In genomic region chr12:108598553-108599250, GRCh38 we compare ENCODE assay signal across 21 cellular contexts. TPM values are rescaled to one million over a fixed set of nuclear protein-coding genes. Genes with fewer than 3 reads are reported as not detected.
DNase-seq lines count a peak whose midpoint lies in the region; FAIRE-seq and TF ChIP-seq lines count a peak whose summit lies in the region.
"Had no signal": no experiment of that assay in that cellular context is flagged by ENCODE, and none has a peak within 500 bp of the region (broad histone marks: within the 10 kb centered on the region; RNA-seq: fewer than 3 reads in every experiment).

No MANE protein-coding gene starts in this region.

- FAIRE-seq in urothelium cell line (lab: Jason Lieb, UNC): no peak
- FAIRE-seq: TTC549 had no signal

- peaks cover 12% of the 10 kb centered on the region for H3K4me1 Mint-ChIP-seq in neural progenitor cell
- H3K4me1 Mint-ChIP-seq: activated CD4-positive, alpha-beta T cell treated with anti-CD3 and anti-CD28 coated beads for 36 hours; activated CD8-positive, alpha-beta memory T cell treated with anti-CD3 and anti-CD28 coated beads, Interleukin-2, amount 10 ng/mL, durations not matched to agents 7 days and 5 days had no signal

- TF ChIP-seq CTCF in breast epithelium (IDR thresholded peaks at IDR 0.05) (no peak), mammary epithelial cell (conservative IDR thresholded peaks at IDR 0.05 in 1 of 2, IDR thresholded peaks at IDR 0.05 in 1 of 2; ENCODE audit: extremely low read depth in 1 of 2, insufficient read depth in 1 of 2, low read depth in 1 of 2, low read length in 2 of 2) (no peak), fibroblast of the aortic adventitia (IDR thresholded peaks at IDR 0.05; ENCODE audit: insufficient read depth, low read length) (no peak), neural progenitor cell (IDR thresholded peaks at IDR 0.05) (no peak)

- H3K9ac ChIP-seq in mammary epithelial cell (ENCODE audit: insufficient read depth, low read length) (no peak overlapping the region), neural progenitor cell (no peak overlapping the region)

- H3K4me1 ChIP-seq in breast epithelium (no peaks in the 10 kb centered on the region), mammary epithelial cell (ENCODE audit: insufficient read depth, low read length) (no peaks in the 10 kb centered on the region), neural progenitor cell (peaks cover 7% of the 10 kb centered on the region)

- no peak for TF ChIP-seq POLR2A in breast epithelium (IDR thresholded peaks at IDR 0.05)

- 97% methylated on average over 9 of the region's 11 CpGs for WGBS in mammary epithelial cell (ENCODE audit: low coverage, missing lambda C conversion rate)

- BruUV-seq in mammary epithelial cell (replicated peaks; lab: Mats Ljungman, UMichigan): no TSS peak

- H4K20me1 ChIP-seq in mammary epithelial cell (ENCODE audit: insufficient read depth, low read length) (no peaks in the 10 kb centered on the region), neural progenitor cell (ENCODE audit: low read depth) (no peaks in the 10 kb centered on the region)

- H3K36me3 ChIP-seq in breast epithelium (no peaks in the 10 kb centered on the region), mammary epithelial cell (ENCODE audit: insufficient read depth, low read length) (no peaks in the 10 kb centered on the region), neural progenitor cell (no peaks in the 10 kb centered on the region)
- H3K36me3 ChIP-seq: ovary had no signal

- H3K27ac Mint-ChIP-seq in neural progenitor cell: peak overlapping the region; percentile 68
- H3K27ac Mint-ChIP-seq: activated CD4-positive, alpha-beta T cell treated with anti-CD3 and anti-CD28 coated beads for 36 hours; activated CD8-positive, alpha-beta memory T cell treated with anti-CD3 and anti-CD28 coated beads, Interleukin-2, amount 10 ng/mL, durations not matched to agents 7 days and 5 days had no signal

- CTCF ChIA-PET in mammary epithelial cell (lab: Charles Lee; ENCODE audit: low non-redundant PET): no interaction called here

- H3F3A ChIP-seq in neural progenitor cell (ENCODE audit: low read depth): peaks cover 8% of the 10 kb centered on the region

- H3K36me3 Mint-ChIP-seq in neural progenitor cell: no peaks in the 10 kb centered on the region
- H3K36me3 Mint-ChIP-seq: activated CD8-positive, alpha-beta memory T cell treated with anti-CD3 and anti-CD28 coated beads, Interleukin-2, amount 10 ng/mL, durations not matched to agents 7 days and 5 days; CD14-positive monocyte; stimulated activated naive B cell treated with anti-CD40 and anti-IgM and Interleukin-4, amounts not matched to agents 10 μg/mL and 1 μg/mL and 100 μg/mL, for 72 hours had no signal

- DNase-seq in breast epithelium (ENCODE audit: low spot score in 2 of 2) (no peak), mammary epithelial cell (no peak), fibroblast of the aortic adventitia (ENCODE audit: low read depth) (no peak), neural progenitor cell (ENCODE audit: low spot score) (no peak), GM19238 (ENCODE audit: insufficient read length, low spot score) (no peak), T-helper 1 cell (no peak), urothelium cell line (ENCODE audit: low spot score) (no peak)
- no peak for DNase-seq in activated T-cell treated with anti-CD3 and anti-CD28 coated beads, Interleukin-2, amount 50 U/mL, for 48 hours
- DNase-seq: activated CD4-positive, alpha-beta T cell treated with anti-CD3 and anti-CD28 coated beads for 36 hours; activated CD8-positive, alpha-beta memory T cell treated with anti-CD3 and anti-CD28 coated beads, Interleukin-2, amount 10 ng/mL, durations not matched to agents 7 days and 5 days; dermis blood vessel endothelial cell; NCI-H1092 treated with DMSO at 0.1 percent for 48 hours; NCI-H2081 treated with DMSO at 0.1 percent for 48 hours; NCI-H510A; ovary; stimulated activated naive B cell treated with anti-CD40 and anti-IgM and Interleukin-4, amounts not matched to agents 10 μg/mL and 1 μg/mL and 100 μg/mL, for 72 hours had no signal

- H3K79me2 ChIP-seq in mammary epithelial cell (ENCODE audit: insufficient read depth, low read length) (no peaks in the 10 kb centered on the region), neural progenitor cell (ENCODE audit: low read depth) (no peaks in the 10 kb centered on the region)

- H3K9me3 Mint-ChIP-seq in neural progenitor cell: no peaks in the 10 kb centered on the region
- H3K9me3 Mint-ChIP-seq: stimulated activated naive B cell treated with anti-CD40 and anti-IgM and Interleukin-4, amounts not matched to agents 10 μg/mL and 1 μg/mL and 100 μg/mL, for 72 hours had no signal

- H3K4me3 ChIP-seq in breast epithelium (peak overlapping the region in 2 of 3 donors; percentile 49 to 65), mammary epithelial cell (replicated peaks in 1 of 3; ENCODE audit: insufficient read depth in 1 of 3, low read depth in 2 of 3, low read length in 3 of 3) (no peak overlapping the region), fibroblast of the aortic adventitia (ENCODE audit: low read depth, low read length) (peak overlapping the region; percentile 93), neural progenitor cell (no peak overlapping the region)
- H3K4me3 ChIP-seq: ovary had no signal

- no peaks in the 10 kb centered on the region for H3K27me3 ChIP-seq in breast epithelium
- no peaks in the 10 kb centered on the region for H3K27me3 ChIP-seq in mammary epithelial cell (ENCODE audit: insufficient read depth, low read length)
- no peaks in the 10 kb centered on the region for H3K27me3 ChIP-seq in neural progenitor cell
- H3K27me3 ChIP-seq: ovary had no signal

- no peaks in the 10 kb centered on the region for H3K9me3 ChIP-seq in breast epithelium
- no peaks in the 10 kb centered on the region for H3K9me3 ChIP-seq in mammary epithelial cell (replicated peaks; ENCODE audit: insufficient read depth, low read length)
- H3K9me3 ChIP-seq in neural progenitor cell (ENCODE audit: low read depth): no peaks in the 10 kb centered on the region
- H3K9me3 ChIP-seq: ovary had no signal

- H3K4me2 ChIP-seq in mammary epithelial cell (ENCODE audit: insufficient read depth, low read depth, low read length): no peak overlapping the region
- peak overlapping the region; percentile 18 for H3K4me2 ChIP-seq in neural progenitor cell

- in situ Hi-C loops in mammary epithelial cell (cut with MboI; ENCODE audit: low sequenced_read_pairs in 2 of 2): no loop called here

- peaks cover 22% of the 10 kb centered on the region for H3K27me3 Mint-ChIP-seq in neural progenitor cell (ENCODE audit: insufficient read depth, low read depth)
- H3K27me3 Mint-ChIP-seq: activated CD4-positive, alpha-beta T cell treated with anti-CD3 and anti-CD28 coated beads for 36 hours; activated CD8-positive, alpha-beta memory T cell treated with anti-CD3 and anti-CD28 coated beads, Interleukin-2, amount 10 ng/mL, durations not matched to agents 7 days and 5 days had no signal

- intact Hi-C loops in breast epithelium (cut with DNase I; ENCODE audit: low total_unique reads) (no loop called here), mammary epithelial cell (cut with micrococcal nuclease) (no loop called here)

- H3K4me3 Mint-ChIP-seq in neural progenitor cell: no peak overlapping the region
- H3K4me3 Mint-ChIP-seq: activated CD4-positive, alpha-beta T cell treated with anti-CD3 and anti-CD28 coated beads for 36 hours; activated CD8-positive, alpha-beta memory T cell treated with anti-CD3 and anti-CD28 coated beads, Interleukin-2, amount 10 ng/mL, durations not matched to agents 7 days and 5 days; CD14-positive monocyte; stimulated activated naive B cell treated with anti-CD40 and anti-IgM and Interleukin-4, amounts not matched to agents 10 μg/mL and 1 μg/mL and 100 μg/mL, for 72 hours had no signal

- H3K27ac ChIP-seq in breast epithelium (peak overlapping the region; percentile 1 to 83), mammary epithelial cell (ENCODE audit: insufficient read depth, low read depth, low read length) (no peak overlapping the region), neural progenitor cell (no peak overlapping the region)
- H3K27ac ChIP-seq: epithelial cell of prostate, ovary had no signal

- H2AFZ ChIP-seq in mammary epithelial cell (ENCODE audit: low read depth, low read length) (no peak overlapping the region), neural progenitor cell (replicated peaks) (no peak overlapping the region)

- dilution Hi-C loops in mammary epithelial cell (cut with HindIII; ENCODE audit: low sequenced_read_pairs): no loop called here

RNA-seq across cellular contexts. Expression of gene TMEM119, which starts 0.8 kb away (rescaled TPM):
- 10 to 100 TPM; 12.1 to 21.0 (median 12.5) TPM for total RNA-seq in breast epithelium
- total RNA-seq in mammary epithelial cell: 1 to 10 TPM in 1 of 2 donors, not detected in 1; 1.0 TPM
- polyA plus RNA-seq in mammary epithelial cell: not detected
- not detected for polyA minus RNA-seq in mammary epithelial cell
- 58.4 and 164 TPM in 2 replicates for total RNA-seq in fibroblast of the aortic adventitia (ENCODE audit: low replicate concordance)
- total RNA-seq in neural progenitor cell (ENCODE audit: low replicate concordance): 0.97 and 2.0 TPM in 2 replicates
- total RNA-seq: A172, glomerular endothelial cell had no signal

RNA-seq across cellular contexts. Expression of gene SELPLG, which starts 35.0 kb away (rescaled TPM):
- 10 to 100 TPM in 1 of 3 donors, 1 to 10 TPM in 2; 5.2 to 16.6 (median 6.7) TPM for total RNA-seq in breast epithelium
- total RNA-seq in mammary epithelial cell: under 1 TPM; 0.47 to 0.50 TPM
- polyA plus RNA-seq in mammary epithelial cell: 0.63 TPM
- not detected for polyA minus RNA-seq in mammary epithelial cell
- total RNA-seq in fibroblast of the aortic adventitia (ENCODE audit: low replicate concordance): 0.57 and 1.5 TPM in 2 replicates
- not detected in 2 replicates for total RNA-seq in neural progenitor cell (ENCODE audit: low replicate concordance)

RNA-seq across cellular contexts. Expression of gene ISCU, which starts 36.3 kb away (rescaled TPM):
- total RNA-seq in breast epithelium (100 to 1,000 TPM; 220 to 328 (median 227) TPM), mammary epithelial cell (10 to 100 TPM; 55.3 to 77.6 TPM), fibroblast of the aortic adventitia (ENCODE audit: low replicate concordance) (136 TPM in 2 replicates), neural progenitor cell (ENCODE audit: low replicate concordance) (78.9 TPM in 2 replicates)
- 79.1 TPM for polyA plus RNA-seq in mammary epithelial cell
- polyA minus RNA-seq in mammary epithelial cell: 64.0 TPM

RNA-seq across cellular contexts. Expression of gene SART3, which starts 37.7 kb away (rescaled TPM):
- total RNA-seq in breast epithelium: 10 to 100 TPM; 49.8 to 62.9 (median 60.2) TPM
- total RNA-seq in mammary epithelial cell: 10 to 100 TPM; 34.7 to 60.7 TPM
- polyA plus RNA-seq in mammary epithelial cell: 14.9 TPM
- 61.0 TPM for polyA minus RNA-seq in mammary epithelial cell
- total RNA-seq in fibroblast of the aortic adventitia (ENCODE audit: low replicate concordance): 46.6 and 105 TPM in 2 replicates
- 79.0 and 116 TPM in 2 replicates for total RNA-seq in neural progenitor cell (ENCODE audit: low replicate concordance)

Comparison
In these comparisons a context has a peak if more than half of its experiments do, and no peak if none do; other contexts are left out.
1. H3K27ac ChIP-seq: peak in breast epithelium (2 of 2); none in mammary epithelial cell (single experiment) and neural progenitor cell (single experiment).
2. H3K4me3 ChIP-seq: peak in breast epithelium (2 of 3) and fibroblast of the aortic adventitia (single experiment); none in mammary epithelial cell (0 of 3) and neural progenitor cell (single experiment).